ENCODE assay signal across 8 cellular contexts in genomic region chr11:36508743-36509142, GRCh38. TPM values are rescaled to one million over a fixed set of nuclear protein-coding genes. Genes with fewer than 3 reads are reported as not detected.
DNase-seq lines count a peak whose midpoint lies in the region; ATAC-seq and TF ChIP-seq lines count a peak whose summit lies in the region.

No MANE protein-coding gene starts in this region.

- ATAC-seq in activated CD4-positive, CD25-positive, alpha-beta regulatory T cell treated with anti-CD3 and anti-CD28 coated beads, Interleukin-2, amount 50 U/mL, for 24 hours = no peak
- ATAC-seq in GM21360 (IDR thresholded peaks at IDR 0.05; ENCODE audit: unreplicated experiment) = no peak

- TF ChIP-seq EP300 in esophagus muscularis mucosa (IDR thresholded peaks at IDR 0.05) = no peak

- 27% methylated on average over 3 of the region's 3 CpGs for WGBS in esophagus muscularis mucosa

- TF ChIP-seq CTCF in GM06990 (IDR thresholded peaks at IDR 0.05; ENCODE audit: insufficient read depth, low read length, poor library complexity, severe bottlenecking) = no peak
- no peak for TF ChIP-seq CTCF in esophagus muscularis mucosa (IDR thresholded peaks at IDR 0.05)
- no peak for TF ChIP-seq CTCF in progenitor cell of endocrine pancreas (IDR thresholded peaks at IDR 0.05; ENCODE audit: unreplicated experiment)

- H3K27me3 ChIP-seq in GM06990 (replicated peaks; ENCODE audit: control insufficient read depth, insufficient read depth, low read length) = no peaks in the 10 kb centered on the region
- H3K27me3 ChIP-seq in SJSA1 (replicated peaks) = no peaks in the 10 kb centered on the region
- no peaks in the 10 kb centered on the region for H3K27me3 ChIP-seq in esophagus muscularis mucosa

- H3K27ac ChIP-seq in SJSA1 (no peak overlapping the region), esophagus muscularis mucosa (replicated peaks in 1 of 4) (peak overlapping the region; percentile 90 to 93 (median 91))

- peak overlapping the region; percentile 96 for H3K4me3 ChIP-seq in GM06990 (replicated peaks; ENCODE audit: low read depth, low read length)
- H3K4me3 ChIP-seq in SJSA1 = peak overlapping the region; percentile 86
- peak overlapping the region; percentile 71 to 96 (median 92) for H3K4me3 ChIP-seq in esophagus muscularis mucosa

- H3K4me1 ChIP-seq in SJSA1 (replicated peaks) (peaks cover 8% of the 10 kb centered on the region; the same call in 1 of the 2 replicates), esophagus muscularis mucosa (peaks cover 0 to 44% (median 30%) of the 10 kb centered on the region in 4 donors)

- intact Hi-C loops in esophagus muscularis mucosa (cut with DNase I) = no loop called here

- peaks cover 13% of the 10 kb centered on the region for H3K4me1 Mint-ChIP-seq in progenitor cell of endocrine pancreas (ENCODE audit: low read depth)

- TF ChIP-seq POLR2A in esophagus muscularis mucosa (IDR thresholded peaks at IDR 0.05; ENCODE audit: low read depth) = no peak

- 0 out of 2 replicates have a peak, but pooled peaks cover 1% of the 10 kb centered on the region for H3K9me3 ChIP-seq in SJSA1 (replicated peaks)
- peaks cover 0 to 2% (median under 1%) of the 10 kb centered on the region in 4 donors for H3K9me3 ChIP-seq in esophagus muscularis mucosa

- peak overlapping the region; percentile 98 for H3K4me3 Mint-ChIP-seq in progenitor cell of endocrine pancreas (ENCODE audit: low read depth)

- peaks cover 18% of the 10 kb centered on the region for H3K27me3 Mint-ChIP-seq in progenitor cell of endocrine pancreas

- H3K36me3 ChIP-seq in GM06990 (ENCODE audit: control insufficient read depth, insufficient read depth, low read length) = no peaks in the 10 kb centered on the region
- peaks cover 14% of the 10 kb centered on the region for H3K36me3 ChIP-seq in SJSA1
- no peaks in the 10 kb centered on the region for H3K36me3 ChIP-seq in esophagus muscularis mucosa

- no peaks in the 10 kb centered on the region for H3K9me3 Mint-ChIP-seq in progenitor cell of endocrine pancreas (ENCODE audit: low read depth)

- peak overlapping the region; percentile 99 for H3K27ac Mint-ChIP-seq in progenitor cell of endocrine pancreas

- peaks cover 4% of the 10 kb centered on the region for H3K36me3 Mint-ChIP-seq in progenitor cell of endocrine pancreas (ENCODE audit: insufficient read depth)

- DNase-seq in GM06990 (ENCODE audit: extremely low read depth, insufficient read length) (no peak), SJSA1 (ENCODE audit: low read depth in 1 of 2, low spot score in 2 of 2) (no peak), esophagus muscularis mucosa (ENCODE audit: extremely low spot score) (no peak), progenitor cell of endocrine pancreas (ENCODE audit: low spot score, unreplicated experiment) (no peak), NCI-H1930 (lab: John Stamatoyannopoulos, UW) (no peak), HK-2 (ENCODE audit: unreplicated experiment) (no peak)

RNA-seq across cellular contexts. Expression of gene TRAF6, which starts 1.3 kb away (rescaled TPM):
- total RNA-seq in SJSA1 (2014; rRNA removed; shearing (Covaris generic)) = 7.7 and 9.2 TPM in 2 replicates
- total RNA-seq in esophagus muscularis mucosa (10 to 100 TPM; 10.3 to 16.4 (median 12.8) TPM), progenitor cell of endocrine pancreas (15.1 and 16.9 TPM in 2 replicates)

RNA-seq across cellular contexts. Expression of gene RAG1, which starts 59.1 kb away (rescaled TPM):
- total RNA-seq in SJSA1 (2014; rRNA removed; shearing (Covaris generic)) = 0.22 and 0.45 TPM in 2 replicates
- total RNA-seq in esophagus muscularis mucosa = under 1 TPM; 0.33 to 0.80 (median 0.56) TPM
- 0.65 and 1.00 TPM in 2 replicates for total RNA-seq in progenitor cell of endocrine pancreas
